8 cellular contexts compared by ENCODE assay signal in the genomic region with DNA sequence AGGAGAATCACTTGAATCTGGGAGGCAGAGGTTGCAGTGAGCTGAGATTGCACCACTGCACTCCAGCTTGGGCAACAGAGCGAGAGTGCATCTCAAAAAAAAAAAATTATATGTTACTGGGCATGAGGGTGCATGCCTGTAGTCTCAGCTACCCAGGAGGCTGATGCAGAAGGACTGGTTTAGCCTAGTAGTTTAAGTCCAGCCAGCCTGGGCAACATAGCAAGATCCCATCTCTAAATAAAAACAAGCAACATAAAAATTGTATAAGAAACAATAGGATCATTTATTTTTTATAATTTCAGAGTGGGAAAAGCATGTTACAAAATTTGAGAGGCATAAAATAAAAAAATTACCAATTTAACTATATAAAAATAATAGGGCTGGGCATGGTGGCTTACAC.
"Had no signal": no experiment of that assay in that cellular context is flagged by ENCODE, and none has a peak within 500 bp of the region (broad histone marks: within the 10 kb centered on the region; RNA-seq: fewer than 3 reads in every experiment).

No MANE protein-coding gene starts in this region.

- H3K4me3 ChIP-seq: GM12878 had no signal

- DNase-seq: GDM1, GF-D8 had no signal

- FAIRE-seq: G401.6, GM12878, GM12891, GM12892, GM18507, GM19239 had no signal

- ATAC-seq: GM12878 had no signal
